ENCODE assay signal across 19 cellular contexts in the genomic region with DNA sequence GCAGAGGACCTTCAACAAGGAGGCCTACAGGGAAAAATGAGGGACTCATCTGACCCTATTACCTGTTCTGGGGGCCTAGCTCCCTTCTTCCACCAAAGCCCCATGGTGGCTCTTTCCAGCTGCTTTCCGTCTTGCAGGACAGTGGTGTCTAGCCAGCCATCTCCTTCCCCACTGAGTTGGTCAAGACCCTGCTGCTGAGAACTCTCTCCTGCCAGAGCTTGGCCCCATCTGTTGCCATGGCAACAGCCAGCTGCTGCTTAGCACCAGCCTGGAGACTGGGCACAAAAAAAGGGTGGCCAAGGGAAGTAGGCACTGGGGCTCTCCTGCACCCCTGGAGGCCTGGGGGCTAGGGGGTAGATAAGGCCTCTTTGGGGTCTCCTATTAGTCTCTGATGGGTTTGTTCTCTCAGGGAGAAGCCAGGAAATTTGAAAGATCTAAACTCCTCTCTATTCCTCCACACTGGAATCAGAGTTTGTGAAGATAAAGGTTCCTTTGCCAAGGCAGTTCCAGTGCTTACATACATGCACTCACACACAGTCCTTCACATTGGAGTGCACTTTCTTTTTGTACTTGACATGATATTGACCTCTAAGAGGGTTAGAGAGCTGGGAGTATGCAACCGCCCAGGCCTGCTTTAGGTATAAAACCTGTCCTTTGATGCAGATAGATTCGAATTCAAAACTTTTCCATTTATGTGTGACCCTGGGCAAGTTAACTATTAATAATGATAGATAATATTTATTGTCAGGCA. TPM values are rescaled to one million over a fixed set of nuclear protein-coding genes. Genes with fewer than 3 reads are reported as not detected.
A peak's percentile ranks its signal among the peaks of the same experiment; 100 is the strongest.
DNase-seq lines count a peak whose midpoint lies in the region; ATAC-seq, FAIRE-seq and TF ChIP-seq lines count a peak whose summit lies in the region.
"Had no signal": no experiment of that assay in that cellular context is flagged by ENCODE, and none has a peak within 500 bp of the region (broad histone marks: within the 10 kb centered on the region; RNA-seq: fewer than 3 reads in every experiment).

No MANE protein-coding gene starts in this region.

- peaks cover 3% of the 10 kb centered on the region; the same call in 1 of the 2 replicates for H3K36me3 ChIP-seq in SJCRH30
- H3K36me3 ChIP-seq: left ventricle myocardium inferior, SJSA1 had no signal

- no peak for TF ChIP-seq POLR2A in GM12891 (IDR thresholded peaks at IDR 0.05; ENCODE audit: low read depth, low read length)

- in situ Hi-C loops in GM13976 (cut with MboI; ENCODE audit: low sequenced_read_pairs, unreplicated experiment), result no loop called here

- no peaks in the 10 kb centered on the region for H3K27me3 Mint-ChIP-seq in naive B cell
- H3K27me3 Mint-ChIP-seq: CD4-positive, alpha-beta memory T cell had no signal

- H3K27ac Mint-ChIP-seq in naive B cell, result peak overlapping the region; percentile 46 to 89 (median 65)
- H3K27ac Mint-ChIP-seq: CD4-positive, alpha-beta memory T cell had no signal

- H3K4me3 Mint-ChIP-seq in naive B cell, result peak overlapping the region in 1 of 8 donors; percentile 71
- H3K4me3 Mint-ChIP-seq: CD4-positive, alpha-beta memory T cell; nephron had no signal

- no peak for DNase-seq in GM12891 (ENCODE audit: insufficient read length, low spot score)
- DNase-seq in LHCN-M2 (ENCODE audit: low read depth), result peak; percentile 17
- DNase-seq in SJCRH30, result peak; percentile 54 to 60
- no peak for DNase-seq in naive B cell
- DNase-seq in GM13976 (ENCODE audit: low spot score), result no peak
- DNase-seq in activated CD4-positive, alpha-beta T cell treated with anti-CD3 and anti-CD28 coated beads for 1 hour, result no peak
- DNase-seq in coronary artery (ENCODE audit: low spot score), result no peak
- DNase-seq: activated CD8-positive, alpha-beta memory T cell treated with anti-CD3 and anti-CD28 coated beads for 24 hours; activated gamma-delta T cell treated with Interleukin-2 at 50 U/mL for 16 hours; CD4-positive, alpha-beta memory T cell; GDM1; stimulated activated CD4-positive, alpha-beta T cell treated with anti-CD3 and anti-CD28 coated beads, Interleukin-2, amount 100 ng/mL, for 48 hours had no signal

- H3K4me1 ChIP-seq in SJCRH30, result no peaks in the 10 kb centered on the region
- H3K4me1 ChIP-seq: SJSA1 had no signal

- H3K36me3 Mint-ChIP-seq in naive B cell, result peaks cover 24% of the 10 kb centered on the region in 2 donors

- no peaks in the 10 kb centered on the region for H3K9me3 ChIP-seq in SJCRH30 (replicated peaks)
- H3K9me3 ChIP-seq: left ventricle myocardium inferior, SJSA1 had no signal

- no peaks in the 10 kb centered on the region for H3K27me3 ChIP-seq in SJCRH30

- peaks cover 55 to 79% (median 77%) of the 10 kb centered on the region in 3 donors for H3K4me1 Mint-ChIP-seq in naive B cell

- ATAC-seq in naive B cell (ENCODE audit: low read depth in 2 of 2), result peak in 1 of 2 donors; percentile 23

- H3K4me3 ChIP-seq in SJCRH30, result no peak overlapping the region
- no peak overlapping the region for H3K4me3 ChIP-seq in coronary artery
- H3K4me3 ChIP-seq: left ventricle myocardium inferior, SJSA1 had no signal

- H3K27ac ChIP-seq in SJCRH30 (no peak overlapping the region), coronary artery (no peak overlapping the region)
- H3K27ac ChIP-seq: left ventricle myocardium inferior, SJSA1 had no signal

- TF ChIP-seq CTCF in GM13976 (IDR thresholded peaks at IDR 0.05; ENCODE audit: borderline replicate concordance, control extremely low read depth, extremely low read depth, insufficient read depth, missing control alignments), result no peak
- no peak for TF ChIP-seq CTCF in coronary artery (IDR thresholded peaks at IDR 0.05)

- FAIRE-seq in GM12891 (lab: Jason Lieb, UNC), result peak; percentile 48
- FAIRE-seq: astrocyte, GM18507, H54, urothelium cell line had no signal

- H3K9me3 Mint-ChIP-seq in naive B cell, result peaks cover 0 to 5% (median 0%) of the 10 kb centered on the region in 7 donors
- H3K9me3 Mint-ChIP-seq: CD4-positive, alpha-beta memory T cell; nephron had no signal

TF ChIP-seq in GM12891, 5 proteins besides CTCF, POLR2A, EP300 and RAD21:
- TF ChIP-seq POLR2AphosphoS5 (IDR thresholded peaks at IDR 0.05; ENCODE audit: low read depth, low read length) (no peak), POU2F2 (IDR thresholded peaks at IDR 0.05; ENCODE audit: low read depth, low read length) (no peak), TAF1 (IDR thresholded peaks at IDR 0.05; ENCODE audit: low read depth, low read length) (no peak), PAX5 (IDR thresholded peaks at IDR 0.05; ENCODE audit: insufficient read depth, low read length, severe bottlenecking) (no peak), SPI1 (IDR thresholded peaks at IDR 0.05; ENCODE audit: low read depth, low read length) (no peak)

RNA-seq across cellular contexts. Expression of a gene that starts 15.8 kb away (rescaled TPM):
- 224 TPM for polyA plus RNA-seq in GM12891 (2012; ENCODE audit: low read depth, missing spikeins)
- 0.57 TPM in 1 of 2 replicates, not detected in the other for total RNA-seq in LHCN-M2 (2014; rRNA removed)
- 0.15 TPM for polyA plus RNA-seq in LHCN-M2 (2012)
- 47.8 and 49.1 TPM in 2 replicates for total RNA-seq in SJCRH30 (2014; rRNA removed; shearing (Covaris generic))
- 100 to 1,000 TPM in 5 of 6 donors, 10 to 100 TPM in 1; 92.8 to 171 (median 136) TPM for polyA plus RNA-seq in naive B cell (ENCODE audit: low read depth in 6 of 6)

RNA-seq across cellular contexts. Expression of a gene that starts 28.1 kb away (rescaled TPM):
- 9.9 TPM for polyA plus RNA-seq in GM12891 (2012; ENCODE audit: low read depth, missing spikeins)
- total RNA-seq in LHCN-M2 (2014; rRNA removed), result 1.8 and 2.2 TPM in 2 replicates
- polyA plus RNA-seq in LHCN-M2 (2012), result 3.9 TPM
- 40.5 and 43.2 TPM in 2 replicates for total RNA-seq in SJCRH30 (2014; rRNA removed; shearing (Covaris generic))
- under 1 TPM in 1 of 6 donors, not detected in 5; 0.14 TPM for polyA plus RNA-seq in naive B cell (ENCODE audit: low read depth in 6 of 6)
- total RNA-seq: CD4-positive, alpha-beta memory T cell had no signal
- polyA plus RNA-seq: CD4-positive, alpha-beta memory T cell had no signal

Comparison
In these comparisons a context has a peak if more than half of its experiments do, and no peak if none do; other contexts are left out.
1. DNase-seq: peak in LHCN-M2 (single experiment) and SJCRH30 (2 of 2); none in GM12891 (single experiment), naive B cell (single experiment), GM13976 (single experiment), activated CD4-positive, alpha-beta T cell treated with anti-CD3 and anti-CD28 coated beads for 1 hour (single experiment) and coronary artery (single experiment).
2. RNA of a gene that starts 15.8 kb away (total RNA-seq): 47.8 to 49.1 TPM in SJCRH30; 0.57 TPM in LHCN-M2; every median in the first group is over 10 times any median in the second.
3. RNA of a gene that starts 28.1 kb away (total RNA-seq): 40.5 to 43.2 TPM in SJCRH30; 1.8 to 2.2 TPM in LHCN-M2; every median in the first group is over 10 times any median in the second.